Comparison of ENCODE assay signal across 8 cellular contexts in genomic region chr2:70247364-70248144, GRCh38. TPM values are rescaled to one million over a fixed set of nuclear protein-coding genes. Genes with fewer than 3 reads are reported as not detected.
DNase-seq lines count a peak whose midpoint lies in the region; ATAC-seq and TF ChIP-seq lines count a peak whose summit lies in the region.

No MANE protein-coding gene starts in this region.

- H3K27me3 ChIP-seq in GM06990 (replicated peaks; ENCODE audit: control insufficient read depth, insufficient read depth, low read length): no peaks in the 10 kb centered on the region
- no peaks in the 10 kb centered on the region for H3K27me3 ChIP-seq in right lobe of liver
- no peaks in the 10 kb centered on the region for H3K27me3 ChIP-seq in thymus (ENCODE audit: control insufficient read depth, insufficient read depth)

- H3K27ac ChIP-seq in right lobe of liver (peak overlapping the region; percentile 93 to 96 (median 94)), thymus (ENCODE audit: low read depth) (peak overlapping the region; percentile 99)

- H3K4me3 ChIP-seq in GM06990 (replicated peaks; ENCODE audit: low read depth, low read length) (peak overlapping the region; percentile 85), astrocyte of the spinal cord (ENCODE audit: low read depth, low read length) (peak overlapping the region; percentile 79), right lobe of liver (peak overlapping the region; percentile 65 to 87 (median 79)), thymus (ENCODE audit: low read length) (peak overlapping the region; percentile 93)

- 0% methylated on average over 18 of the region's 18 CpGs for WGBS in right lobe of liver (ENCODE audit: insufficient coverage, low coverage, low lambda C conversion rate, missing lambda C conversion rate)
- WGBS in thymus: under 1% methylated on average over 18 of the region's 18 CpGs

- in situ Hi-C loops in astrocyte of the spinal cord (cut with HindIII; ENCODE audit: low sequenced_read_pairs): no loop called here

- ATAC-seq in right lobe of liver: no peak

- no peaks in the 10 kb centered on the region for H3K9me3 ChIP-seq in right lobe of liver
- H3K9me3 ChIP-seq in thymus (ENCODE audit: control insufficient read depth): no peaks in the 10 kb centered on the region

- TF ChIP-seq POLR2A in right lobe of liver (IDR thresholded peaks at IDR 0.05): no peak

- no peaks in the 10 kb centered on the region; the same call in 1 of the 2 replicates for H3K36me3 ChIP-seq in GM06990 (ENCODE audit: control insufficient read depth, insufficient read depth, low read length)
- no peaks in the 10 kb centered on the region for H3K36me3 ChIP-seq in right lobe of liver
- no peaks in the 10 kb centered on the region for H3K36me3 ChIP-seq in thymus (ENCODE audit: control insufficient read depth, insufficient read depth)

- TF ChIP-seq CTCF in GM06990 (IDR thresholded peaks at IDR 0.05; ENCODE audit: insufficient read depth, low read length, poor library complexity, severe bottlenecking) (no peak), astrocyte of the spinal cord (IDR thresholded peaks at IDR 0.05; ENCODE audit: low read depth, low read length) (no peak), right lobe of liver (IDR thresholded peaks at IDR 0.05) (no peak)

- H3K4me1 ChIP-seq in right lobe of liver: peaks cover 0 to 20% (median 5%) of the 10 kb centered on the region in 4 donors
- H3K4me1 ChIP-seq in thymus (ENCODE audit: control insufficient read depth, insufficient read depth, low read length): peaks cover 4% of the 10 kb centered on the region

- no peak for DNase-seq in GM06990 (ENCODE audit: extremely low read depth, insufficient read length)
- peak; percentile 36 for DNase-seq in NAMALWA (ENCODE audit: low spot score)
- peak; percentile 42 for DNase-seq in astrocyte of the spinal cord (ENCODE audit: low read depth, low spot score)
- DNase-seq in right lobe of liver: no peak
- no peak for DNase-seq in stimulated activated naive CD4-positive, alpha-beta T cell treated with Interleukin-2 at 50 U/mL for 16 hours (lab: John Stamatoyannopoulos, UW)
- DNase-seq in activated CD8-positive, alpha-beta memory T cell treated with anti-CD3 and anti-CD28 coated beads for 24 hours: no peak
- DNase-seq in activated CD4-positive, alpha-beta T cell treated with anti-CD3 and anti-CD28 coated beads for 48 hours: no peak

- intact Hi-C loops in right lobe of liver (cut with DNase I): no loop called here

RNA-seq across cellular contexts. Expression of gene TIA1, which starts 0.9 kb away (rescaled TPM):
- 10 to 100 TPM; 27.5 to 44.2 (median 35.8) TPM for total RNA-seq in right lobe of liver
- polyA plus RNA-seq in thymus: 197 TPM

RNA-seq across cellular contexts. Expression of gene PCYOX1, which starts 10.4 kb away (rescaled TPM):
- total RNA-seq in right lobe of liver: 100 to 1,000 TPM in 3 of 6 experiments, 10 to 100 TPM in 3; 38.8 to 186 (median 92.5) TPM
- polyA plus RNA-seq in thymus: 8.7 TPM

RNA-seq across cellular contexts. Expression of gene SNRPG, which starts 46.0 kb away (rescaled TPM):
- total RNA-seq in right lobe of liver: 10 to 100 TPM; 38.7 to 96.6 (median 60.8) TPM
- 186 TPM for polyA plus RNA-seq in thymus

RNA-seq across cellular contexts. Expression of gene FAM136A, which starts 54.3 kb away (rescaled TPM):
- 10 to 100 TPM; 18.6 to 31.6 (median 21.1) TPM for total RNA-seq in right lobe of liver
- polyA plus RNA-seq in thymus: 41.3 TPM

RNA-seq across cellular contexts. Expression of gene C2orf42, which starts 56.7 kb away (rescaled TPM):
- 10 to 100 TPM; 10.9 to 22.5 (median 16.7) TPM for total RNA-seq in right lobe of liver
- 15.4 TPM for polyA plus RNA-seq in thymus

Comparison
In these comparisons a context has a peak if more than half of its experiments do, and no peak if none do; other contexts are left out.
1. DNase-seq: peak in NAMALWA (single experiment) and astrocyte of the spinal cord (single experiment); none in GM06990 (single experiment), right lobe of liver (0 of 3), stimulated activated naive CD4-positive, alpha-beta T cell treated with Interleukin-2 at 50 U/mL for 16 hours (single experiment), activated CD8-positive, alpha-beta memory T cell treated with anti-CD3 and anti-CD28 coated beads for 24 hours (single experiment) and activated CD4-positive, alpha-beta T cell treated with anti-CD3 and anti-CD28 coated beads for 48 hours (single experiment).
2. Peak in every context shown above with its lines, with median percentiles within 50 percentile points of each other: H3K4me3 ChIP-seq.